In genomic region chr11:89342883-89343572, GRCh38 we compare ENCODE assay signal across 7 cellular contexts.
A peak's percentile ranks its signal among the peaks of the same experiment; 100 is the strongest.
DNase-seq lines count a peak whose midpoint lies in the region; ATAC-seq, FAIRE-seq and TF ChIP-seq lines count a peak whose summit lies in the region.
"Not testable (repeated sequence)": the region's sequence is repeated elsewhere in the genome, so short reads cannot be mapped to it uniquely, and the experiment has no call there.

No MANE protein-coding gene starts in this region.

- CTCF ChIA-PET in WTC11 (lab: Charles Lee), result interaction anchor here (0.8 kb wide), 1 partner anchor 10 kb away, joined by 3 read pairs; no protein-coding TSS in a partner anchor

- not testable (repeated sequence) for H4K8ac ChIP-seq in mesenchymal stem cell (ENCODE audit: low read length)

- H3K9me3 Mint-ChIP-seq in WTC11, result not testable (repeated sequence)

- H3K4ac ChIP-seq in mesenchymal stem cell (ENCODE audit: low read depth in 1 of 2, low read length in 2 of 2), result not testable (repeated sequence)

- H3K27ac ChIP-seq in right atrium auricular region, result peak overlapping the region; percentile 26 to 67
- H3K27ac ChIP-seq in mesenchymal stem cell (ENCODE audit: low read length, poor library complexity, severe bottlenecking); pancreas: not testable (repeated sequence)
- peak overlapping the region; percentile 82 for H3K27ac ChIP-seq in smooth muscle cell (ENCODE audit: low read depth)

- H3K79me1 ChIP-seq in mesenchymal stem cell (replicated peaks; ENCODE audit: low read length, poor library complexity, severe bottlenecking), result not testable (repeated sequence)

- H3K9me3 ChIP-seq in right atrium auricular region; mesenchymal stem cell (ENCODE audit: control insufficient read depth, low read length); pancreas; smooth muscle cell (replicated peaks; ENCODE audit: low read depth): not testable (repeated sequence)

- H4K91ac ChIP-seq in mesenchymal stem cell (ENCODE audit: low read length), result not testable (repeated sequence)

- H3K4me3 Mint-ChIP-seq in WTC11, result not testable (repeated sequence)

- POLR2A ChIA-PET in WTC11 (lab: Charles Lee), result not testable (repeated sequence)

- peak overlapping the region in 1 of 2 experiments; percentile 52 for H2BK12ac ChIP-seq in mesenchymal stem cell (ENCODE audit: low read length in 2 of 2)

- not testable (repeated sequence) for H3K79me2 ChIP-seq in smooth muscle cell (ENCODE audit: low read depth)

- H2AK5ac ChIP-seq in mesenchymal stem cell (ENCODE audit: low read length, severe bottlenecking), result not testable (repeated sequence)

- not testable (repeated sequence) for H3K36me3 Mint-ChIP-seq in WTC11

- not testable (repeated sequence) for H3K27me3 Mint-ChIP-seq in WTC11 (ENCODE audit: low read depth)

- not testable (repeated sequence) for H2AFZ ChIP-seq in mesenchymal stem cell (ENCODE audit: low read depth, low read length)
- peak overlapping the region; percentile 81 for H2AFZ ChIP-seq in smooth muscle cell (ENCODE audit: low read depth)

- H3K27ac Mint-ChIP-seq in WTC11, result not testable (repeated sequence)

- H3K9ac ChIP-seq in mesenchymal stem cell (ENCODE audit: low read length); smooth muscle cell (ENCODE audit: low read depth): not testable (repeated sequence)

- H3K27me3 ChIP-seq in right atrium auricular region; mesenchymal stem cell (ENCODE audit: control insufficient read depth in 1 of 2, insufficient read depth in 1 of 2, low read length in 2 of 2); pancreas; smooth muscle cell (ENCODE audit: low read depth): not testable (repeated sequence)

- DNase-seq in WTC11 (ENCODE audit: low spot score); smooth muscle cell (lab: John Stamatoyannopoulos, UW; ENCODE audit: unreplicated experiment): not testable (repeated sequence)
- peak; percentile 56 to 57 for DNase-seq in cardiac fibroblast (ENCODE audit: low read depth in 2 of 2)
- peak; percentile 55 for DNase-seq in fibroblast of the aortic adventitia (ENCODE audit: low read depth)
- peak; percentile 65 for DNase-seq in right atrium auricular region (ENCODE audit: low spot score)
- peak; percentile 8 for DNase-seq in mesenchymal stem cell
- DNase-seq in pancreas, result peak in 1 of 6 donors; percentile 26

- H3K14ac ChIP-seq in mesenchymal stem cell (ENCODE audit: low read length in 2 of 2), result not testable (repeated sequence)

- not testable (repeated sequence) for FAIRE-seq in pancreas (lab: Jason Lieb, UNC)

- not testable (repeated sequence) for H2BK5ac ChIP-seq in mesenchymal stem cell (ENCODE audit: low read depth, low read length, poor library complexity, severe bottlenecking)

- not testable (repeated sequence) for H3F3A ChIP-seq in smooth muscle cell (ENCODE audit: low read depth)

- H2BK120ac ChIP-seq in mesenchymal stem cell (ENCODE audit: low read depth, low read length), result not testable (repeated sequence)

- not testable (repeated sequence) for H3K18ac ChIP-seq in mesenchymal stem cell (ENCODE audit: low read depth in 1 of 2, low read length in 2 of 2)

- TF ChIP-seq CTCF in WTC11 (IDR thresholded peaks at IDR 0.05); cardiac fibroblast (IDR thresholded peaks at IDR 0.05; ENCODE audit: low read depth, low read length); fibroblast of the aortic adventitia (IDR thresholded peaks at IDR 0.05; ENCODE audit: insufficient read depth, low read length); right atrium auricular region (IDR thresholded peaks at IDR 0.05); pancreas (IDR thresholded peaks at IDR 0.05); smooth muscle cell (IDR thresholded peaks at IDR 0.05; ENCODE audit: borderline replicate concordance, insufficient read depth, poor library complexity, severe bottlenecking): not testable (repeated sequence)

- H3K23ac ChIP-seq in mesenchymal stem cell (ENCODE audit: low read length in 2 of 2), result not testable (repeated sequence)

- H3K4me3 ChIP-seq in cardiac fibroblast (replicated peaks in 1 of 2; ENCODE audit: low read depth in 2 of 2, low read length in 2 of 2); fibroblast of the aortic adventitia (ENCODE audit: low read depth, low read length); right atrium auricular region; mesenchymal stem cell (ENCODE audit: insufficient read depth in 1 of 2, low read depth in 1 of 2, low read length in 2 of 2); pancreas; smooth muscle cell: not testable (repeated sequence)

- 93% methylated on average over 1 of the region's 3 CpGs for WGBS in mesenchymal stem cell
- WGBS in pancreas, 2 donors, result 66 to 74% methylated on average over 3 of the region's 3 CpGs
- 41% methylated on average over 3 of the region's 3 CpGs for WGBS in smooth muscle cell (ENCODE audit: low lambda C conversion rate)

- intact Hi-C loops in pancreas (cut with DNase I), result not testable (repeated sequence)

- not testable (repeated sequence) for H3K4me1 Mint-ChIP-seq in WTC11

- not testable (repeated sequence) for H3K36me3 ChIP-seq in right atrium auricular region; mesenchymal stem cell (ENCODE audit: control insufficient read depth in 1 of 2, insufficient read depth in 2 of 2, low read depth in 1 of 2, low read length in 2 of 2); pancreas; smooth muscle cell (ENCODE audit: low read depth)

- not testable (repeated sequence) for H3K4me2 ChIP-seq in mesenchymal stem cell (ENCODE audit: low read length, poor library complexity, severe bottlenecking)
- H3K4me2 ChIP-seq in smooth muscle cell, result peak overlapping the region; percentile 54

- not testable (repeated sequence) for H3K4me1 ChIP-seq in right atrium auricular region; mesenchymal stem cell (ENCODE audit: control insufficient read depth, insufficient read depth, low read depth, low read length); pancreas
- peaks cover 12% of the 10 kb centered on the region for H3K4me1 ChIP-seq in smooth muscle cell (ENCODE audit: low read depth)

- ATAC-seq in WTC11, result peak; percentile 20; the same call in 1 of the 2 replicates
- ATAC-seq in pancreas, result peak in 3 of 4 donors; percentile 59 to 75 (median 64)

- H2BK15ac ChIP-seq in mesenchymal stem cell (ENCODE audit: low read depth, poor library complexity, severe bottlenecking), result not testable (repeated sequence)

- H4K20me1 ChIP-seq in smooth muscle cell (ENCODE audit: low read depth), result not testable (repeated sequence)
